Comparison of ENCODE assay signal across 25 cellular contexts in the genomic region with DNA sequence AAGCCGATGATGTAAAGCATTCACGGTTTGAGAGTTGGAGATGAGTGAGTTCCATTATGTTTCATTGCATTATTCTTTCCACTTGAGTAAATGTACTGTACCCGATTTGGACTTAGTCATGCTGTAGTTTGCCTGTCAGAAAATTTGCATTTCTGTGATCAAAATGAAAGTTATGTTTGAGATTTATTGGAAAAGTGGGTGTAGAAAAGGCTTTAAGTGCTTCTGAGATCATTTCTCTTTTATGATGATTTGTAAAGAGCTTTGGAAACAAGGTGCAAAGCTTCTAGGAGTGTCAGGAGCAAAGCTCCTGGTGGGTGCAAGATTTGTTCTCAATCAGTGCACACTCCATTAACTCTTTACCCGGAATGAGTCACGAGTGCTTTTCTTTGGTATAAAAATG.
DNase-seq lines count a peak whose midpoint lies in the region; ATAC-seq, FAIRE-seq and TF ChIP-seq lines count a peak whose summit lies in the region.
"Had no signal": no experiment of that assay in that cellular context is flagged by ENCODE, and none has a peak within 500 bp of the region (broad histone marks: within the 10 kb centered on the region; RNA-seq: fewer than 3 reads in every experiment).

No MANE protein-coding gene starts in this region.

- H3K4me1 Mint-ChIP-seq in astrocyte (ENCODE audit: low read depth, unreplicated experiment): no peaks in the 10 kb centered on the region
- H3K4me1 Mint-ChIP-seq: B cell had no signal

- no peak overlapping the region for H3K4me3 Mint-ChIP-seq in astrocyte (ENCODE audit: unreplicated experiment)
- H3K4me3 Mint-ChIP-seq: B cell had no signal

- no peaks in the 10 kb centered on the region for H3K27me3 ChIP-seq in astrocyte (ENCODE audit: insufficient read depth, low read length)
- no peaks in the 10 kb centered on the region for H3K27me3 ChIP-seq in kidney epithelial cell (ENCODE audit: control insufficient read depth, insufficient read depth, low read length)

- H3K4me1 ChIP-seq in astrocyte (ENCODE audit: insufficient read depth, low read length): no peaks in the 10 kb centered on the region

- no peak for ATAC-seq in GM18870 (IDR thresholded peaks at IDR 0.05; ENCODE audit: unreplicated experiment)
- ATAC-seq: K562 had no signal

- H3K4me3 ChIP-seq in astrocyte (ENCODE audit: insufficient read depth, low read depth, low read length) (peak overlapping the region; percentile 41), kidney epithelial cell (ENCODE audit: low read depth, low read length) (no peak overlapping the region)
- H3K4me3 ChIP-seq: K562, SK-N-MC had no signal

- no peaks in the 10 kb centered on the region for H3K27me3 Mint-ChIP-seq in astrocyte (ENCODE audit: low read depth, unreplicated experiment)
- H3K27me3 Mint-ChIP-seq: B cell had no signal

- H3K9me3 ChIP-seq in astrocyte (ENCODE audit: insufficient read depth, low read depth, low read length): no peaks in the 10 kb centered on the region

- H3K36me3 ChIP-seq in astrocyte (ENCODE audit: insufficient read depth, low read length) (no peaks in the 10 kb centered on the region), kidney epithelial cell (ENCODE audit: control insufficient read depth, insufficient read depth, low read length) (no peaks in the 10 kb centered on the region)

- no peak overlapping the region for H3K27ac ChIP-seq in astrocyte (ENCODE audit: low read depth, low read length)
- H3K27ac ChIP-seq: 22Rv1, SK-N-MC had no signal

- no peak overlapping the region for H3K9ac ChIP-seq in astrocyte (ENCODE audit: low read length)

- no peak overlapping the region for H3K27ac Mint-ChIP-seq in astrocyte (ENCODE audit: unreplicated experiment)
- H3K27ac Mint-ChIP-seq: B cell had no signal

- TF ChIP-seq CTCF in astrocyte (IDR thresholded peaks at IDR 0.05; ENCODE audit: insufficient read depth, low read depth, low read length) (no peak), kidney epithelial cell (IDR thresholded peaks at IDR 0.05; ENCODE audit: insufficient read depth, low read length, poor library complexity, severe bottlenecking) (no peak)

- no peaks in the 10 kb centered on the region for H3K79me2 ChIP-seq in astrocyte (ENCODE audit: insufficient read depth, low read length)

- H3K36me3 Mint-ChIP-seq in astrocyte (ENCODE audit: low read depth, unreplicated experiment): no peaks in the 10 kb centered on the region

- peak overlapping the region; percentile 71 for H3K4me2 ChIP-seq in astrocyte (ENCODE audit: low read length)

- FAIRE-seq in astrocyte (lab: Jason Lieb, UNC): no peak
- FAIRE-seq: GM12891, K562 had no signal

- peak; percentile 4 for DNase-seq in NCI-H748 (lab: John Stamatoyannopoulos, UW; ENCODE audit: unreplicated experiment)
- no peak for DNase-seq in NCI-H748 treated with DMSO at 0.1 percent for 48 hours (lab: John Stamatoyannopoulos, UW)
- peak; percentile 39 for DNase-seq in astrocyte (ENCODE audit: low read depth)
- DNase-seq in kidney epithelial cell (ENCODE audit: low read depth): peak; percentile 21
- DNase-seq in DMS114 treated with DMSO at 0.1 percent for 48 hours (lab: John Stamatoyannopoulos, UW; ENCODE audit: unreplicated experiment): no peak
- no peak for DNase-seq in NCI-H1105 treated with DMSO at 0.1 percent for 48 hours (lab: John Stamatoyannopoulos, UW)
- DNase-seq in activated CD4-positive, alpha-beta T cell treated with anti-CD3 and anti-CD28 coated beads for 48 hours: no peak
- DNase-seq: COR-L47; DMS153; EL; GOT3; NCI-H1436; NCI-H1930; NCI-H2171; NCI-H446 treated with DMSO at 0.1 percent for 48 hours; NCI-H69; NK-92 treated with Interleukin-12 subunit alpha and Interleukin-12 subunit beta, amount 100 ng/mL, for 24 hours; OCI-M1; SHP77 had no signal

- H2AFZ ChIP-seq in astrocyte (ENCODE audit: low read depth, low read length): no peak overlapping the region

- H4K20me1 ChIP-seq in astrocyte (ENCODE audit: insufficient read depth, low read length): no peaks in the 10 kb centered on the region

- no peaks in the 10 kb centered on the region for H3K9me3 Mint-ChIP-seq in astrocyte (ENCODE audit: unreplicated experiment)

Comparison
In these comparisons a context has a peak if more than half of its experiments do, and no peak if none do; other contexts are left out.
1. DNase-seq: peak in NCI-H748 (single experiment), astrocyte (single experiment) and kidney epithelial cell (single experiment); none in NCI-H748 treated with DMSO at 0.1 percent for 48 hours (single experiment), DMS114 treated with DMSO at 0.1 percent for 48 hours (single experiment), NCI-H1105 treated with DMSO at 0.1 percent for 48 hours (single experiment) and activated CD4-positive, alpha-beta T cell treated with anti-CD3 and anti-CD28 coated beads for 48 hours (single experiment).